Comparison of ENCODE assay signal across 11 cellular contexts in genomic region chr1:185645686-185646085, GRCh38.
DNase-seq lines count a peak whose midpoint lies in the region; ATAC-seq and TF ChIP-seq lines count a peak whose summit lies in the region.
"Had no signal": no experiment of that assay in that cellular context is flagged by ENCODE, and none has a peak within 500 bp of the region (broad histone marks: within the 10 kb centered on the region; RNA-seq: fewer than 3 reads in every experiment).

No MANE protein-coding gene starts in this region.

- dilution Hi-C loops in mammary epithelial cell (cut with HindIII; ENCODE audit: low sequenced_read_pairs), result loop anchor here (10.0 kb wide), 2 partner anchors 81 to 131 kb away; no protein-coding TSS in a partner anchor

- H3K4me3 Mint-ChIP-seq in CD4-positive, CD25-positive, alpha-beta regulatory T cell, result peak overlapping the region in 3 of 4 donors; percentile 16 to 89 (median 30)
- H3K4me3 Mint-ChIP-seq in mesothelial cell of epicardium (no peak overlapping the region), T-helper 17 cell (no peak overlapping the region)
- H3K4me3 Mint-ChIP-seq in activated T-helper 2 cell treated with anti-CD3 and anti-CD28 coated beads, Interferon-gamma antibody, Interleukin-2, Interleukin-4, amounts not matched to agents 10 μg/mL and 5 μg/mL and 100 μg/mL, durations not matched to agents 14 hours and 24 hours and 36 hours (ENCODE audit: low read depth), result no peak overlapping the region
- no peak overlapping the region for H3K4me3 Mint-ChIP-seq in activated T-helper 1 cell treated with anti-CD3 and anti-CD28 coated beads, Interleukin-12 subunit alpha, Interleukin-12 subunit beta, Interleukin-2, Interleukin-4 antibody, amounts not matched to agents 30 ng/mL and 10 ng/mL and 1 ng/mL, durations not matched to agents 14 hours and 24 hours and 36 hours

- H3K4me2 ChIP-seq in mammary epithelial cell (ENCODE audit: insufficient read depth, low read depth, low read length), result peak overlapping the region; percentile 75

- H3K27me3 ChIP-seq in CD4-positive, CD25-positive, alpha-beta regulatory T cell (ENCODE audit: control insufficient read depth, insufficient read depth, low read length), result no peaks in the 10 kb centered on the region
- H3K27me3 ChIP-seq in mammary epithelial cell (ENCODE audit: insufficient read depth, low read length), result no peaks in the 10 kb centered on the region
- H3K27me3 ChIP-seq: ovary, tibial nerve had no signal

- WGBS in mammary epithelial cell (ENCODE audit: low coverage, missing lambda C conversion rate), result 50% methylated on average over 1 of the region's 1 CpG

- no peaks in the 10 kb centered on the region for H3K79me2 ChIP-seq in mammary epithelial cell (ENCODE audit: insufficient read depth, low read length)

- H4K20me1 ChIP-seq in mammary epithelial cell (ENCODE audit: insufficient read depth, low read length), result no peaks in the 10 kb centered on the region

- H3K9me3 Mint-ChIP-seq in CD4-positive, CD25-positive, alpha-beta regulatory T cell, result peaks cover 0 to 16% (median 3%) of the 10 kb centered on the region in 7 donors
- H3K9me3 Mint-ChIP-seq in mesothelial cell of epicardium, result peaks cover 12% of the 10 kb centered on the region
- peaks cover 40% of the 10 kb centered on the region for H3K9me3 Mint-ChIP-seq in activated T-helper 2 cell treated with anti-CD3 and anti-CD28 coated beads, Interferon-gamma antibody, Interleukin-2, Interleukin-4, amounts not matched to agents 10 μg/mL and 5 μg/mL and 100 μg/mL, durations not matched to agents 14 hours and 24 hours and 36 hours
- peaks cover 32% of the 10 kb centered on the region for H3K9me3 Mint-ChIP-seq in activated T-helper 1 cell treated with anti-CD3 and anti-CD28 coated beads, Interleukin-12 subunit alpha, Interleukin-12 subunit beta, Interleukin-2, Interleukin-4 antibody, amounts not matched to agents 30 ng/mL and 10 ng/mL and 1 ng/mL, durations not matched to agents 14 hours and 24 hours and 36 hours

- H3K36me3 Mint-ChIP-seq in CD4-positive, CD25-positive, alpha-beta regulatory T cell, result peaks cover 5% of the 10 kb centered on the region
- peaks cover 15% of the 10 kb centered on the region for H3K36me3 Mint-ChIP-seq in mesothelial cell of epicardium
- peaks cover 36% of the 10 kb centered on the region for H3K36me3 Mint-ChIP-seq in activated T-helper 2 cell treated with anti-CD3 and anti-CD28 coated beads, Interferon-gamma antibody, Interleukin-2, Interleukin-4, amounts not matched to agents 10 μg/mL and 5 μg/mL and 100 μg/mL, durations not matched to agents 14 hours and 24 hours and 36 hours (ENCODE audit: low read depth)
- no peaks in the 10 kb centered on the region for H3K36me3 Mint-ChIP-seq in T-helper 17 cell (ENCODE audit: low read depth)
- H3K36me3 Mint-ChIP-seq in activated T-helper 1 cell treated with anti-CD3 and anti-CD28 coated beads, Interleukin-12 subunit alpha, Interleukin-12 subunit beta, Interleukin-2, Interleukin-4 antibody, amounts not matched to agents 30 ng/mL and 10 ng/mL and 1 ng/mL, durations not matched to agents 14 hours and 24 hours and 36 hours (ENCODE audit: low read depth), result peaks cover 21% of the 10 kb centered on the region

- no peaks in the 10 kb centered on the region for H3K27me3 Mint-ChIP-seq in CD4-positive, CD25-positive, alpha-beta regulatory T cell
- no peaks in the 10 kb centered on the region for H3K27me3 Mint-ChIP-seq in mesothelial cell of epicardium (ENCODE audit: low read depth)
- no peaks in the 10 kb centered on the region for H3K27me3 Mint-ChIP-seq in activated T-helper 2 cell treated with anti-CD3 and anti-CD28 coated beads, Interferon-gamma antibody, Interleukin-2, Interleukin-4, amounts not matched to agents 10 μg/mL and 5 μg/mL and 100 μg/mL, durations not matched to agents 14 hours and 24 hours and 36 hours (ENCODE audit: low read depth)
- H3K27me3 Mint-ChIP-seq in T-helper 17 cell, result no peaks in the 10 kb centered on the region
- no peaks in the 10 kb centered on the region for H3K27me3 Mint-ChIP-seq in activated T-helper 1 cell treated with anti-CD3 and anti-CD28 coated beads, Interleukin-12 subunit alpha, Interleukin-12 subunit beta, Interleukin-2, Interleukin-4 antibody, amounts not matched to agents 30 ng/mL and 10 ng/mL and 1 ng/mL, durations not matched to agents 14 hours and 24 hours and 36 hours (ENCODE audit: insufficient read depth)

- no peaks in the 10 kb centered on the region for H3K36me3 ChIP-seq in CD4-positive, CD25-positive, alpha-beta regulatory T cell (ENCODE audit: control insufficient read depth, insufficient read depth, low read length)
- H3K36me3 ChIP-seq in mammary epithelial cell (ENCODE audit: insufficient read depth, low read length), result no peaks in the 10 kb centered on the region
- H3K36me3 ChIP-seq: ovary, tibial nerve had no signal

- intact Hi-C loops in mammary epithelial cell (cut with micrococcal nuclease), result loop anchor here (1.0 to 5.0 kb wide), 3 partner anchors 81 to 328 kb away; partner anchors contain the start of gene IVNS1ABP
- intact Hi-C loops in activated T-helper 2 cell treated with anti-CD3 and anti-CD28 coated beads, Interferon-gamma antibody, Interleukin-2, Interleukin-4, amounts not matched to agents 10 μg/mL and 5 μg/mL and 100 μg/mL, durations not matched to agents 14 hours and 24 hours and 36 hours (cut with micrococcal nuclease), result no loop called here
- intact Hi-C loops in activated T-helper 1 cell treated with anti-CD3 and anti-CD28 coated beads, Interleukin-12 subunit alpha, Interleukin-12 subunit beta, Interleukin-2, Interleukin-4 antibody, amounts not matched to agents 30 ng/mL and 10 ng/mL and 1 ng/mL, durations not matched to agents 14 hours and 24 hours and 36 hours (cut with micrococcal nuclease), result no loop called here

- ATAC-seq in CD4-positive, CD25-positive, alpha-beta regulatory T cell (ENCODE audit: low read depth in 2 of 2), result no peak
- ATAC-seq in HG03354 (IDR thresholded peaks at IDR 0.05; ENCODE audit: poor library complexity, severe bottlenecking, unreplicated experiment) (peak; percentile 63), T-helper 17 cell (no peak), HG02870 (IDR thresholded peaks at IDR 0.05; ENCODE audit: unreplicated experiment) (no peak)

- no TSS peak for BruUV-seq in mammary epithelial cell (replicated peaks; lab: Mats Ljungman, UMichigan)

- H3K27ac Mint-ChIP-seq in CD4-positive, CD25-positive, alpha-beta regulatory T cell, result peak overlapping the region; percentile 95 to 99 (median 96)
- peak overlapping the region; percentile 99 for H3K27ac Mint-ChIP-seq in mesothelial cell of epicardium
- no peak overlapping the region for H3K27ac Mint-ChIP-seq in activated T-helper 2 cell treated with anti-CD3 and anti-CD28 coated beads, Interferon-gamma antibody, Interleukin-2, Interleukin-4, amounts not matched to agents 10 μg/mL and 5 μg/mL and 100 μg/mL, durations not matched to agents 14 hours and 24 hours and 36 hours
- H3K27ac Mint-ChIP-seq in T-helper 17 cell, result no peak overlapping the region
- H3K27ac Mint-ChIP-seq in activated T-helper 1 cell treated with anti-CD3 and anti-CD28 coated beads, Interleukin-12 subunit alpha, Interleukin-12 subunit beta, Interleukin-2, Interleukin-4 antibody, amounts not matched to agents 30 ng/mL and 10 ng/mL and 1 ng/mL, durations not matched to agents 14 hours and 24 hours and 36 hours, result no peak overlapping the region

- H3K9ac ChIP-seq in mammary epithelial cell (ENCODE audit: insufficient read depth, low read length), result peak overlapping the region; percentile 44

- H3K4me1 ChIP-seq in CD4-positive, CD25-positive, alpha-beta regulatory T cell (ENCODE audit: control insufficient read depth, insufficient read depth, low read length, poor library complexity, severe bottlenecking), result peaks cover 42% of the 10 kb centered on the region
- peaks cover 29% of the 10 kb centered on the region for H3K4me1 ChIP-seq in mammary epithelial cell (ENCODE audit: insufficient read depth, low read length)

- CTCF ChIA-PET in mammary epithelial cell (lab: Charles Lee; ENCODE audit: low non-redundant PET), result interaction anchor here (0.5 to 0.9 kb wide), 5 partner anchors 9 to 330 kb away, joined by 3 to 12 read pairs (median 4); partner anchors contain the start of gene IVNS1ABP

- no peak for TF ChIP-seq CTCF in mammary epithelial cell (conservative IDR thresholded peaks at IDR 0.05 in 1 of 2, IDR thresholded peaks at IDR 0.05 in 1 of 2; ENCODE audit: extremely low read depth in 1 of 2, insufficient read depth in 1 of 2, low read depth in 1 of 2, low read length in 2 of 2)
- no peak for TF ChIP-seq CTCF in mesothelial cell of epicardium (IDR thresholded peaks at IDR 0.05; ENCODE audit: unreplicated experiment)

- DNase-seq in CD4-positive, CD25-positive, alpha-beta regulatory T cell, result no peak
- DNase-seq in mammary epithelial cell (no peak), mesothelial cell of epicardium (ENCODE audit: low spot score in 2 of 2, unreplicated experiment in 2 of 2) (no peak), T-helper 17 cell (no peak)
- no peak for DNase-seq in activated T-helper 2 cell treated with anti-CD3 and anti-CD28 coated beads, Interferon-gamma antibody, Interleukin-2, Interleukin-4, amounts not matched to agents 10 μg/mL and 5 μg/mL and 100 μg/mL, durations not matched to agents 14 hours and 24 hours and 36 hours (ENCODE audit: low spot score)
- no peak for DNase-seq in activated T-helper 1 cell treated with anti-CD3 and anti-CD28 coated beads, Interleukin-12 subunit alpha, Interleukin-12 subunit beta, Interleukin-2, Interleukin-4 antibody, amounts not matched to agents 30 ng/mL and 10 ng/mL and 1 ng/mL, durations not matched to agents 14 hours and 24 hours and 36 hours (ENCODE audit: low spot score)
- DNase-seq: activated CD4-positive, alpha-beta T cell treated with anti-CD3 and anti-CD28 coated beads, Interleukin-2, amount 50 U/mL, for 4 hours had no signal

- peak overlapping the region; percentile 75 for H3K4me3 ChIP-seq in CD4-positive, CD25-positive, alpha-beta regulatory T cell (ENCODE audit: low read depth, low read length)
- H3K4me3 ChIP-seq in mammary epithelial cell (replicated peaks in 1 of 3; ENCODE audit: insufficient read depth in 1 of 3, low read depth in 2 of 3, low read length in 3 of 3), result no peak overlapping the region
- H3K4me3 ChIP-seq: ovary, tibial nerve had no signal

- no peak overlapping the region for H2AFZ ChIP-seq in mammary epithelial cell (ENCODE audit: low read depth, low read length)

- H3K9me3 ChIP-seq in CD4-positive, CD25-positive, alpha-beta regulatory T cell (ENCODE audit: control insufficient read depth in 2 of 2, low read length in 2 of 2), result peaks cover 0 to 8% of the 10 kb centered on the region in 2 experiments
- peaks cover 9% of the 10 kb centered on the region for H3K9me3 ChIP-seq in mammary epithelial cell (replicated peaks; ENCODE audit: insufficient read depth, low read length)
- H3K9me3 ChIP-seq in T-helper 17 cell (ENCODE audit: control insufficient read depth, low read length, poor library complexity, severe bottlenecking), result no peaks in the 10 kb centered on the region

- peak overlapping the region; percentile 67 for H3K27ac ChIP-seq in CD4-positive, CD25-positive, alpha-beta regulatory T cell (ENCODE audit: insufficient read depth, low read length, poor library complexity, severe bottlenecking)
- H3K27ac ChIP-seq in mammary epithelial cell (ENCODE audit: insufficient read depth, low read depth, low read length), result peak overlapping the region; percentile 92
- H3K27ac ChIP-seq: ovary had no signal

- H3K4me1 Mint-ChIP-seq in CD4-positive, CD25-positive, alpha-beta regulatory T cell, result peaks cover 33 to 65% (median 49%) of the 10 kb centered on the region in 4 donors
- peaks cover 52% of the 10 kb centered on the region for H3K4me1 Mint-ChIP-seq in mesothelial cell of epicardium
- peaks cover 33% of the 10 kb centered on the region for H3K4me1 Mint-ChIP-seq in activated T-helper 2 cell treated with anti-CD3 and anti-CD28 coated beads, Interferon-gamma antibody, Interleukin-2, Interleukin-4, amounts not matched to agents 10 μg/mL and 5 μg/mL and 100 μg/mL, durations not matched to agents 14 hours and 24 hours and 36 hours (ENCODE audit: low read depth)
- H3K4me1 Mint-ChIP-seq in T-helper 17 cell, result peaks cover 17% of the 10 kb centered on the region
- peaks cover 45% of the 10 kb centered on the region for H3K4me1 Mint-ChIP-seq in activated T-helper 1 cell treated with anti-CD3 and anti-CD28 coated beads, Interleukin-12 subunit alpha, Interleukin-12 subunit beta, Interleukin-2, Interleukin-4 antibody, amounts not matched to agents 30 ng/mL and 10 ng/mL and 1 ng/mL, durations not matched to agents 14 hours and 24 hours and 36 hours (ENCODE audit: low read depth)

- in situ Hi-C loops in mammary epithelial cell (cut with MboI; ENCODE audit: low sequenced_read_pairs in 2 of 2), result no loop called here

Comparison
In these comparisons a context has a peak if more than half of its experiments do, and no peak if none do; other contexts are left out.
1. H3K27ac Mint-ChIP-seq: peak in CD4-positive, CD25-positive, alpha-beta regulatory T cell (3 of 3) and mesothelial cell of epicardium (single experiment); none in activated T-helper 2 cell treated with anti-CD3 and anti-CD28 coated beads, Interferon-gamma antibody, Interleukin-2, Interleukin-4, amounts not matched to agents 10 μg/mL and 5 μg/mL and 100 μg/mL, durations not matched to agents 14 hours and 24 hours and 36 hours (single experiment), T-helper 17 cell (single experiment) and activated T-helper 1 cell treated with anti-CD3 and anti-CD28 coated beads, Interleukin-12 subunit alpha, Interleukin-12 subunit beta, Interleukin-2, Interleukin-4 antibody, amounts not matched to agents 30 ng/mL and 10 ng/mL and 1 ng/mL, durations not matched to agents 14 hours and 24 hours and 36 hours (single experiment).
2. H3K4me3 Mint-ChIP-seq: peak in CD4-positive, CD25-positive, alpha-beta regulatory T cell (3 of 4); none in mesothelial cell of epicardium (single experiment), activated T-helper 2 cell treated with anti-CD3 and anti-CD28 coated beads, Interferon-gamma antibody, Interleukin-2, Interleukin-4, amounts not matched to agents 10 μg/mL and 5 μg/mL and 100 μg/mL, durations not matched to agents 14 hours and 24 hours and 36 hours (single experiment), T-helper 17 cell (single experiment) and activated T-helper 1 cell treated with anti-CD3 and anti-CD28 coated beads, Interleukin-12 subunit alpha, Interleukin-12 subunit beta, Interleukin-2, Interleukin-4 antibody, amounts not matched to agents 30 ng/mL and 10 ng/mL and 1 ng/mL, durations not matched to agents 14 hours and 24 hours and 36 hours (single experiment).